In genomic region chr7:70681847-70682350, GRCh38 we compare ENCODE assay signal across 1 cellular context.
TF ChIP-seq lines count a peak whose summit lies in the region.

No MANE protein-coding gene starts in this region.

TF ChIP-seq in WTC11, 78 proteins besides CTCF, POLR2A, EP300 and RAD21 (continued from another document):
- TF ChIP-seq ATF6 (CRISPR knock-in tag; IDR thresholded peaks at IDR 0.05): no peak
- TF ChIP-seq GABPB1 (CRISPR knock-in tag; IDR thresholded peaks at IDR 0.05): no peak
- no peak for TF ChIP-seq STAT6 (CRISPR knock-in tag; conservative IDR thresholded peaks at IDR 0.05; ENCODE audit: low read depth)
- TF ChIP-seq SP1 (CRISPR knock-in tag; conservative IDR thresholded peaks at IDR 0.05): no peak
- no peak for TF ChIP-seq ZNF281 (CRISPR knock-in tag; IDR thresholded peaks at IDR 0.05)
